Comparison of ENCODE assay signal across 11 cellular contexts in genomic region chr7:120550494-120551048, GRCh38.
DNase-seq lines count a peak whose midpoint lies in the region; ATAC-seq and TF ChIP-seq lines count a peak whose summit lies in the region.
"Had no signal": no experiment of that assay in that cellular context is flagged by ENCODE, and none has a peak within 500 bp of the region (broad histone marks: within the 10 kb centered on the region; RNA-seq: fewer than 3 reads in every experiment).

No MANE protein-coding gene starts in this region.

- H3K9me3 Mint-ChIP-seq in activated naive CD8-positive, alpha-beta T cell treated with anti-CD3 and anti-CD28 coated beads, Interleukin-2, amount 50 U/mL, for 24 hours: no peaks in the 10 kb centered on the region

- H3K4me3 Mint-ChIP-seq in activated naive CD8-positive, alpha-beta T cell treated with anti-CD3 and anti-CD28 coated beads, Interleukin-2, amount 50 U/mL, for 24 hours: no peak overlapping the region
- H3K4me3 Mint-ChIP-seq: CD8-positive, alpha-beta T cell had no signal

- no peaks in the 10 kb centered on the region for H3K79me2 ChIP-seq in DND-41 (ENCODE audit: insufficient read depth, low read length)

- no peaks in the 10 kb centered on the region for H3K36me3 ChIP-seq in DND-41 (ENCODE audit: insufficient read depth, low read length)

- no peak for TF ChIP-seq CTCF in DND-41 (IDR thresholded peaks at IDR 0.05; ENCODE audit: borderline replicate concordance, extremely low read depth, low read length, poor library complexity, severe bottlenecking)
- TF ChIP-seq CTCF in LNCaP clone FGC (IDR thresholded peaks at IDR 0.05; ENCODE audit: control insufficient read depth, extremely low read depth, insufficient read depth): no peak
- TF ChIP-seq CTCF in choroid plexus epithelial cell (conservative IDR thresholded peaks at IDR 0.05; ENCODE audit: low read depth, low read length): no peak

- H3K27me3 Mint-ChIP-seq in activated naive CD8-positive, alpha-beta T cell treated with anti-CD3 and anti-CD28 coated beads, Interleukin-2, amount 50 U/mL, for 24 hours: no peaks in the 10 kb centered on the region

- no peaks in the 10 kb centered on the region for H3K36me3 Mint-ChIP-seq in activated naive CD8-positive, alpha-beta T cell treated with anti-CD3 and anti-CD28 coated beads, Interleukin-2, amount 50 U/mL, for 24 hours (ENCODE audit: low read depth)
- H3K36me3 Mint-ChIP-seq: CD8-positive, alpha-beta T cell had no signal

- H3K9me3 ChIP-seq in DND-41 (ENCODE audit: insufficient read depth, low read length, severe bottlenecking): no peaks in the 10 kb centered on the region

- H3K4me2 ChIP-seq in DND-41 (ENCODE audit: insufficient read depth, low read length): no peak overlapping the region

- no peaks in the 10 kb centered on the region for H3K4me1 Mint-ChIP-seq in activated naive CD8-positive, alpha-beta T cell treated with anti-CD3 and anti-CD28 coated beads, Interleukin-2, amount 50 U/mL, for 24 hours

- H3K27me3 ChIP-seq in DND-41 (ENCODE audit: insufficient read depth, low read length, poor library complexity): peaks cover 8% of the 10 kb centered on the region

- peak; percentile 61; the same call in 1 of the 3 replicates for ATAC-seq in DND-41 (ENCODE audit: insufficient read depth, low read depth)
- peak; percentile 32 for ATAC-seq in GM21619 (IDR thresholded peaks at IDR 0.05; ENCODE audit: unreplicated experiment)
- no peak for ATAC-seq in activated naive CD8-positive, alpha-beta T cell treated with anti-CD3 and anti-CD28 coated beads, Interleukin-2, amount 50 U/mL, for 24 hours
- ATAC-seq: CD8-positive, alpha-beta T cell; left lobe of liver had no signal

- no peak overlapping the region for H2AFZ ChIP-seq in DND-41 (ENCODE audit: low read depth, low read length)

- H4K20me1 ChIP-seq in DND-41 (ENCODE audit: insufficient read depth, low read length): no peaks in the 10 kb centered on the region

- H3K27ac ChIP-seq in DND-41 (ENCODE audit: low read length): no peak overlapping the region

- H3K4me3 ChIP-seq in DND-41 (ENCODE audit: low read depth in 1 of 2, low read length in 2 of 2) (no peak overlapping the region), LNCaP clone FGC (ENCODE audit: low read depth, low read length) (no peak overlapping the region), choroid plexus epithelial cell (ENCODE audit: low read depth, low read length) (no peak overlapping the region)

- H3K27ac Mint-ChIP-seq in activated naive CD8-positive, alpha-beta T cell treated with anti-CD3 and anti-CD28 coated beads, Interleukin-2, amount 50 U/mL, for 24 hours: no peak overlapping the region
- H3K27ac Mint-ChIP-seq: CD8-positive, alpha-beta T cell had no signal

- no peak overlapping the region for H3K9ac ChIP-seq in DND-41 (ENCODE audit: low read depth, low read length)

- H3K4me1 ChIP-seq in DND-41 (ENCODE audit: insufficient read depth, low read length): peaks cover 5% of the 10 kb centered on the region; the same call in 1 of the 2 replicates

- no peak for DNase-seq in DND-41
- DNase-seq in LNCaP clone FGC (ENCODE audit: low read depth): peak; percentile 43
- peak; percentile 71 for DNase-seq in choroid plexus epithelial cell (ENCODE audit: low read depth)
- DNase-seq in SKM-1 (lab: John Stamatoyannopoulos, UW; ENCODE audit: unreplicated experiment): no peak
- no peak for DNase-seq in HUDEP-2 (lab: John Stamatoyannopoulos, UW; ENCODE audit: unreplicated experiment in 76 of 76)
- DNase-seq in activated CD8-positive, alpha-beta memory T cell treated with anti-CD3 and anti-CD28 coated beads for 24 hours: no peak
- no peak for DNase-seq in activated naive CD8-positive, alpha-beta T cell treated with anti-CD3 and anti-CD28 coated beads, Interleukin-2, amount 50 U/mL, for 24 hours
- DNase-seq: CD8-positive, alpha-beta T cell; NCI-H82 had no signal

Comparison
In these comparisons a context has a peak if more than half of its experiments do, and no peak if none do; other contexts are left out.
1. DNase-seq: peak in LNCaP clone FGC (single experiment) and choroid plexus epithelial cell (single experiment); none in DND-41 (single experiment), SKM-1 (single experiment), HUDEP-2 (0 of 76), activated CD8-positive, alpha-beta memory T cell treated with anti-CD3 and anti-CD28 coated beads for 24 hours (single experiment) and activated naive CD8-positive, alpha-beta T cell treated with anti-CD3 and anti-CD28 coated beads, Interleukin-2, amount 50 U/mL, for 24 hours (single experiment).